In the genomic region with DNA sequence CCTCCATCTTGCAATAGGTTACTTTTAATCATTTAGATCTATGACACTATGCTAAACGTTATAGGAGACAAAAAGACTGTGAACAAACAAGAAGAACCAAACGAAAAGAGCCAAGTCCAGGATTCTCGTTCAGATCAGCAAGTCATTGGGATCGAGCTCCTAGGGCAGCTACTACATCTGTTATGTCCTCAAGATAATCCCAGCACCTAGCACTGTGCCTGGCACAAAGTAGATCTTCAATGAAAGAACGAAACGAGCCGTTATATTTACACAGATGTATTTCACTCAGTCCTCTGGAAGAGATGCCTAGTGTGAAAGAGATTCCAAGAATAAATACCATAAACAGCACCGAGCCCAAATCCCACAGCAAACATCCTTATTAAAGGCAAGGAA, we compare ENCODE assay signal across 1 cellular context.
TF ChIP-seq lines count a peak whose summit lies in the region.

No MANE protein-coding gene starts in this region.

TF ChIP-seq in A549, 52 proteins besides CTCF, POLR2A, EP300 and RAD21 (continued from another document):
- no peak for TF ChIP-seq GATA3 (IDR thresholded peaks at IDR 0.05; ENCODE audit: borderline replicate concordance)
- TF ChIP-seq, protein P1, sequence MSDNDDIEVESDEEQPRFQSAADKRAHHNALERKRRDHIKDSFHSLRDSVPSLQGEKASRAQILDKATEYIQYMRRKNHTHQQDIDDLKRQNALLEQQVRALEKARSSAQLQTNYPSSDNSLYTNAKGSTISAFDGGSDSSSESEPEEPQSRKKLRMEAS (IDR thresholded peaks at IDR 0.05): no peak
- TF ChIP-seq, protein P2, sequence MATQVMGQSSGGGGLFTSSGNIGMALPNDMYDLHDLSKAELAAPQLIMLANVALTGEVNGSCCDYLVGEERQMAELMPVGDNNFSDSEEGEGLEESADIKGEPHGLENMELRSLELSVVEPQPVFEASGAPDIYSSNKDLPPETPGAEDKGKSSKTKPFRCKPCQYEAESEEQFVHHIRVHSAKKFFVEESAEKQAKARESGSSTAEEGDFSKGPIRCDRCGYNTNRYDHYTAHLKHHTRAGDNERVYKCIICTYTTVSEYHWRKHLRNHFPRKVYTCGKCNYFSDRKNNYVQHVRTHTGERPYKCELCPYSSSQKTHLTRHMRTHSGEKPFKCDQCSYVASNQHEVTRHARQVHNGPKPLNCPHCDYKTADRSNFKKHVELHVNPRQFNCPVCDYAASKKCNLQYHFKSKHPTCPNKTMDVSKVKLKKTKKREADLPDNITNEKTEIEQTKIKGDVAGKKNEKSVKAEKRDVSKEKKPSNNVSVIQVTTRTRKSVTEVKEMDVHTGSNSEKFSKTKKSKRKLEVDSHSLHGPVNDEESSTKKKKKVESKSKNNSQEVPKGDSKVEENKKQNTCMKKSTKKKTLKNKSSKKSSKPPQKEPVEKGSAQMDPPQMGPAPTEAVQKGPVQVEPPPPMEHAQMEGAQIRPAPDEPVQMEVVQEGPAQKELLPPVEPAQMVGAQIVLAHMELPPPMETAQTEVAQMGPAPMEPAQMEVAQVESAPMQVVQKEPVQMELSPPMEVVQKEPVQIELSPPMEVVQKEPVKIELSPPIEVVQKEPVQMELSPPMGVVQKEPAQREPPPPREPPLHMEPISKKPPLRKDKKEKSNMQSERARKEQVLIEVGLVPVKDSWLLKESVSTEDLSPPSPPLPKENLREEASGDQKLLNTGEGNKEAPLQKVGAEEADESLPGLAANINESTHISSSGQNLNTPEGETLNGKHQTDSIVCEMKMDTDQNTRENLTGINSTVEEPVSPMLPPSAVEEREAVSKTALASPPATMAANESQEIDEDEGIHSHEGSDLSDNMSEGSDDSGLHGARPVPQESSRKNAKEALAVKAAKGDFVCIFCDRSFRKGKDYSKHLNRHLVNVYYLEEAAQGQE (IDR thresholded peaks at IDR 0.05): no peak
- TF ChIP-seq, protein P3, sequence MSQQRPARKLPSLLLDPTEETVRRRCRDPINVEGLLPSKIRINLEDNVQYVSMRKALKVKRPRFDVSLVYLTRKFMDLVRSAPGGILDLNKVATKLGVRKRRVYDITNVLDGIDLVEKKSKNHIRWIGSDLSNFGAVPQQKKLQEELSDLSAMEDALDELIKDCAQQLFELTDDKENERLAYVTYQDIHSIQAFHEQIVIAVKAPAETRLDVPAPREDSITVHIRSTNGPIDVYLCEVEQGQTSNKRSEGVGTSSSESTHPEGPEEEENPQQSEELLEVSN (IDR thresholded peaks at IDR 0.05; ENCODE audit: borderline replicate concordance, low read depth): no peak
- TF ChIP-seq, protein P4, sequence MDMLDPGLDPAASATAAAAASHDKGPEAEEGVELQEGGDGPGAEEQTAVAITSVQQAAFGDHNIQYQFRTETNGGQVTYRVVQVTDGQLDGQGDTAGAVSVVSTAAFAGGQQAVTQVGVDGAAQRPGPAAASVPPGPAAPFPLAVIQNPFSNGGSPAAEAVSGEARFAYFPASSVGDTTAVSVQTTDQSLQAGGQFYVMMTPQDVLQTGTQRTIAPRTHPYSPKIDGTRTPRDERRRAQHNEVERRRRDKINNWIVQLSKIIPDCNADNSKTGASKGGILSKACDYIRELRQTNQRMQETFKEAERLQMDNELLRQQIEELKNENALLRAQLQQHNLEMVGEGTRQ (IDR thresholded peaks at IDR 0.05): no peak
- no peak for TF ChIP-seq FOXS1 (CRISPR knock-in tag; IDR thresholded peaks at IDR 0.05)
